13 cellular contexts compared by ENCODE assay signal in the genomic region with DNA sequence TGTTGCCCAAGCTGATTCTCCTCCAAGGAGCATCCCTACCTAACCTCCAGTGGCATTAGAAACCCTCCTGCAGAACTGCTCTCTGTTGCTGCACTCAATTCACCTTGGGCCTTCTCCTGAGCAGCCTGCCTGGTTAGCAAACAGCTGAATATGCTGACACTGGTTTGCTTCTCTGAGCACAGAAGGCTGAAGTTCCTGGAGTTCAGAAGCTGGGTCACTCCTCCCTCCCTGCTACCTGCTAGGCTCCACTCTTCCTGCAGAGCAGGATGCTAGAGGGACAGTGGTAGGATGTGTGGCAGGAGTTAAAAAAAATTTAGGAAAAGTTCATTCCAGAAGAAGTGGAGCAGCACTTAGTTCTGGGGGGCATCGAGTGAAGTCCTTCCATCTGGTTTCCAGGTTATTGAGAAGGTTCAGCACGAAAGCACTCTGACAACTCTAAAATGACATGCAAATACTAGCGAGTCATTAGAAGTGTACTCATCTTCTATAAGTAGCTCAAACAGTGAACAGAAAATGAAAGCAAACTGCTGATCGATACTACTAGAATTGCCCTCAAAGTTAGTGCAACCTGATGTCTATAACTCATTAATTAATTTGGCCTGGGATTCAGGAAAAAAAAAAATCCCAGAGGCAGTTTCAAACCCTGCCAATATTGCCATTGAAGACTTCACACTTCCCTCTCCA.
DNase-seq lines count a peak whose midpoint lies in the region; ATAC-seq and TF ChIP-seq lines count a peak whose summit lies in the region.
"Had no signal": no experiment of that assay in that cellular context is flagged by ENCODE, and none has a peak within 500 bp of the region (broad histone marks: within the 10 kb centered on the region; RNA-seq: fewer than 3 reads in every experiment).

No MANE protein-coding gene starts in this region.

- H3K9me3 Mint-ChIP-seq in naive thymus-derived CD8-positive, alpha-beta T cell, result no peaks in the 10 kb centered on the region
- H3K9me3 Mint-ChIP-seq: endodermal cell; stimulated activated naive CD8-positive, alpha-beta T cell treated with anti-CD3 and anti-CD28 coated beads, Interleukin-15, Interleukin-2, amounts not matched to agents 100 ng/mL and 50 ng/mL, for 24 hours had no signal

- in situ Hi-C loops in HAP-1 (cut with MboI; ENCODE audit: low sequenced_read_pairs), result no loop called here

- no peaks in the 10 kb centered on the region for H3K36me3 ChIP-seq in MM.1S (replicated peaks; ENCODE audit: insufficient read depth, low read length)
- H3K36me3 ChIP-seq in HAP-1 (replicated peaks), result no peaks in the 10 kb centered on the region

- no peaks in the 10 kb centered on the region for H3K4me1 Mint-ChIP-seq in naive thymus-derived CD8-positive, alpha-beta T cell
- H3K4me1 Mint-ChIP-seq: endodermal cell had no signal

- H3K27ac Mint-ChIP-seq in naive thymus-derived CD8-positive, alpha-beta T cell, result no peak overlapping the region
- H3K27ac Mint-ChIP-seq: endodermal cell; stimulated activated naive CD8-positive, alpha-beta T cell treated with anti-CD3 and anti-CD28 coated beads, Interleukin-15, Interleukin-2, amounts not matched to agents 100 ng/mL and 50 ng/mL, for 24 hours had no signal

- H3K27me3 ChIP-seq in MM.1S (replicated peaks; ENCODE audit: insufficient read depth, low read length), result no peaks in the 10 kb centered on the region
- no peaks in the 10 kb centered on the region for H3K27me3 ChIP-seq in HAP-1 (ENCODE audit: low read depth)

- H3K9me2 ChIP-seq in MM.1S (replicated peaks; ENCODE audit: insufficient read depth, low read length), result no peaks in the 10 kb centered on the region

- H3K4me1 ChIP-seq in MM.1S (ENCODE audit: low read length) (peaks cover 14% of the 10 kb centered on the region), HAP-1 (no peaks in the 10 kb centered on the region)

- H3K9ac ChIP-seq in MM.1S (ENCODE audit: low read length), result no peak overlapping the region

- peak; percentile 66 for ATAC-seq in GM18858 (IDR thresholded peaks at IDR 0.05; ENCODE audit: unreplicated experiment)
- peak; percentile 83 for ATAC-seq in GM21390 (IDR thresholded peaks at IDR 0.05; ENCODE audit: unreplicated experiment)
- peak; percentile 72 for ATAC-seq in HG02973 (IDR thresholded peaks at IDR 0.05; ENCODE audit: unreplicated experiment)
- ATAC-seq in GM19328 (IDR thresholded peaks at IDR 0.05; ENCODE audit: unreplicated experiment), result no peak
- no peak for ATAC-seq in naive thymus-derived CD8-positive, alpha-beta T cell

- no peaks in the 10 kb centered on the region for H3K79me2 ChIP-seq in MM.1S (ENCODE audit: low read length)

- no peak overlapping the region for H3K27ac ChIP-seq in MM.1S (ENCODE audit: low read length)
- H3K27ac ChIP-seq: HL-60 had no signal

- H3K4me3 ChIP-seq in MM.1S (ENCODE audit: low read length), result no peak overlapping the region
- H3K4me3 ChIP-seq in HAP-1, result no peak overlapping the region

- DNase-seq in MM.1S (no peak), HAP-1 (ENCODE audit: low spot score in 2 of 2) (no peak)
- DNase-seq in naive thymus-derived CD8-positive, alpha-beta T cell, result no peak
- DNase-seq in stimulated activated CD4-positive, alpha-beta T cell treated with anti-CD3 and anti-CD28 coated beads, Interleukin-2, amount 100 ng/mL, for 24 hours, result no peak
- DNase-seq: activated CD4-positive, alpha-beta T cell treated with anti-CD3 and anti-CD28 coated beads for 1 hour; endodermal cell; stimulated activated CD4-positive, alpha-beta T cell treated with anti-CD3 and anti-CD28 coated beads, Interleukin-4, amount 100 ng/mL, for 1 hour had no signal

- H3K9me3 ChIP-seq in MM.1S (replicated peaks; ENCODE audit: insufficient read depth, low read length), result no peaks in the 10 kb centered on the region
- no peaks in the 10 kb centered on the region for H3K9me3 ChIP-seq in HAP-1

- H3K27me3 Mint-ChIP-seq in naive thymus-derived CD8-positive, alpha-beta T cell, result peaks cover 0 to 7% (median 0%) of the 10 kb centered on the region in 5 donors

- no peaks in the 10 kb centered on the region for H4K20me1 ChIP-seq in MM.1S (ENCODE audit: insufficient read depth, low read length)

- no peaks in the 10 kb centered on the region for H3K36me3 Mint-ChIP-seq in naive thymus-derived CD8-positive, alpha-beta T cell

- H3K4me3 Mint-ChIP-seq in naive thymus-derived CD8-positive, alpha-beta T cell, result no peak overlapping the region
- H3K4me3 Mint-ChIP-seq: endodermal cell; stimulated activated naive CD8-positive, alpha-beta T cell treated with anti-CD3 and anti-CD28 coated beads, Interleukin-15, Interleukin-2, amounts not matched to agents 100 ng/mL and 50 ng/mL, for 24 hours had no signal

- H2AFZ ChIP-seq in MM.1S (ENCODE audit: low read length), result peak overlapping the region; percentile 43

- H3F3A ChIP-seq in MM.1S (ENCODE audit: insufficient read depth, low read length), result no peaks in the 10 kb centered on the region

- POLR2A ChIA-PET in naive thymus-derived CD8-positive, alpha-beta T cell (lab: Charles Lee), result no interaction called here

- no peak for TF ChIP-seq CTCF in MM.1S (IDR thresholded peaks at IDR 0.05; ENCODE audit: low read length)

- H3K4me2 ChIP-seq in MM.1S (ENCODE audit: low read depth, low read length), result peak overlapping the region; percentile 46

Comparison
In these comparisons a context has a peak if more than half of its experiments do, and no peak if none do; other contexts are left out.
1. ATAC-seq: peak in GM18858 (single experiment), GM21390 (single experiment) and HG02973 (single experiment); none in GM19328 (single experiment) and naive thymus-derived CD8-positive, alpha-beta T cell (0 of 2).